In genomic region chr17:17684901-17685774, GRCh38 we compare ENCODE assay signal across 4 cellular contexts.
TF ChIP-seq lines count a peak whose summit lies in the region.

No MANE protein-coding gene starts in this region.

TF ChIP-seq in SK-N-SH, 30 proteins besides CTCF, POLR2A, EP300 and RAD21:
- TF ChIP-seq FOXJ3 (CRISPR knock-in tag; IDR thresholded peaks at IDR 0.05): no peak
- no peak for TF ChIP-seq TAF1 (IDR thresholded peaks at IDR 0.05; ENCODE audit: borderline replicate concordance, low read depth, low read length)
- no peak for TF ChIP-seq MEF2A (IDR thresholded peaks at IDR 0.05; ENCODE audit: borderline replicate concordance, low read depth)
- no peak for TF ChIP-seq NFIC (IDR thresholded peaks at IDR 0.05; ENCODE audit: borderline replicate concordance)
- no peak for TF ChIP-seq RXRA (IDR thresholded peaks at IDR 0.05; ENCODE audit: borderline replicate concordance, low read depth)
- no peak for TF ChIP-seq GATA2 (CRISPR knock-in tag; IDR thresholded peaks at IDR 0.05)
- TF ChIP-seq JUND (IDR thresholded peaks at IDR 0.05): no peak
- TF ChIP-seq ELF1 (IDR thresholded peaks at IDR 0.05): no peak
- TF ChIP-seq PBX3 (IDR thresholded peaks at IDR 0.05): no peak
- no peak for TF ChIP-seq TCF12 (IDR thresholded peaks at IDR 0.05)
- TF ChIP-seq MXI1 (IDR thresholded peaks at IDR 0.05; ENCODE audit: low read depth, low read length): no peak
- TF ChIP-seq SMC3 (IDR thresholded peaks at IDR 0.05; ENCODE audit: low read depth, low read length): no peak
TF ChIP-seq in SK-N-SH: peak in this region for 0.

TF ChIP-seq in SK-N-SH treated with all-trans-retinoic acid at 6 μM for 48 hours, 23 proteins besides CTCF, POLR2A, EP300 and RAD21:
- TF ChIP-seq ZFP3 (CRISPR knock-in tag; IDR thresholded peaks at IDR 0.05) (no peak), ZFP30 (CRISPR knock-in tag; IDR thresholded peaks at IDR 0.05) (no peak), ZC3H10 (CRISPR knock-in tag; IDR thresholded peaks at IDR 0.05) (no peak), RARB (CRISPR knock-in tag; IDR thresholded peaks at IDR 0.05) (no peak), OSR1 (CRISPR knock-in tag; IDR thresholded peaks at IDR 0.05) (no peak), CSDC2 (CRISPR knock-in tag; IDR thresholded peaks at IDR 0.05) (no peak), PPARA (CRISPR knock-in tag; IDR thresholded peaks at IDR 0.05; ENCODE audit: borderline replicate concordance) (no peak)

TF ChIP-seq in GM12878, 131 proteins besides CTCF, POLR2A, EP300 and RAD21:
- TF ChIP-seq PAX8 (IDR thresholded peaks at IDR 0.05) (no peak), POLR2AphosphoS5 (IDR thresholded peaks at IDR 0.05; ENCODE audit: low read length) (0 out of 2 replicates have a peak, but pooled peaks have one; percentile 12)

TF ChIP-seq in HepG2, 621 proteins besides CTCF, POLR2A, EP300 and RAD21:
- TF ChIP-seq ELF1 (CRISPR knock-in tag; IDR thresholded peaks at IDR 0.05): no peak
- TF ChIP-seq DNMT1 (CRISPR knock-in tag; IDR thresholded peaks at IDR 0.05): no peak
- TF ChIP-seq PCBP2 (optimal IDR thresholded peaks at IDR 0.05; ENCODE audit: low read depth, low read length, poor library complexity, severe bottlenecking): no peak
- no peak for TF ChIP-seq HMGA1 (CRISPR knock-in tag; conservative IDR thresholded peaks at IDR 0.05)
- TF ChIP-seq ARID2 (CRISPR knock-in tag; IDR thresholded peaks at IDR 0.05; ENCODE audit: borderline replicate concordance): no peak
- TF ChIP-seq ZNF569 (CRISPR knock-in tag; IDR thresholded peaks at IDR 0.05; ENCODE audit: borderline replicate concordance): no peak
- no peak for TF ChIP-seq SAFB2 (CRISPR knock-in tag; IDR thresholded peaks at IDR 0.05; ENCODE audit: borderline replicate concordance, low read depth)
- TF ChIP-seq ZNF263 (CRISPR knock-in tag; IDR thresholded peaks at IDR 0.05): peak; percentile 32; the same call in 1 of the 2 replicates
- no peak for TF ChIP-seq ELF3 (CRISPR knock-in tag; IDR thresholded peaks at IDR 0.05)
- TF ChIP-seq ELK4 (CRISPR knock-in tag; IDR thresholded peaks at IDR 0.05; ENCODE audit: borderline replicate concordance): no peak
- TF ChIP-seq ZNF878 (CRISPR knock-in tag; IDR thresholded peaks at IDR 0.05): no peak
- TF ChIP-seq ZNF687 (CRISPR knock-in tag; IDR thresholded peaks at IDR 0.05): peak; percentile 26; the same call in 1 of the 2 replicates
- TF ChIP-seq ZNF607 (CRISPR knock-in tag; IDR thresholded peaks at IDR 0.05; ENCODE audit: borderline replicate concordance): no peak
- no peak for TF ChIP-seq MXD1 (CRISPR knock-in tag; IDR thresholded peaks at IDR 0.05)
- no peak for TF ChIP-seq SALL2 (CRISPR knock-in tag; IDR thresholded peaks at IDR 0.05)
- TF ChIP-seq NCOA1 (CRISPR knock-in tag; IDR thresholded peaks at IDR 0.05): no peak
- no peak for TF ChIP-seq ZGPAT (CRISPR knock-in tag; IDR thresholded peaks at IDR 0.05)
- no peak for TF ChIP-seq ZNF776 (CRISPR knock-in tag; IDR thresholded peaks at IDR 0.05)
- peak; percentile 62; the same call in 1 of the 2 replicates for TF ChIP-seq ZNF770 (CRISPR knock-in tag; IDR thresholded peaks at IDR 0.05)
- no peak for TF ChIP-seq CAMTA2 (CRISPR knock-in tag; IDR thresholded peaks at IDR 0.05; ENCODE audit: borderline replicate concordance)
- no peak for TF ChIP-seq CEBPZ (IDR thresholded peaks at IDR 0.05; ENCODE audit: low read length)
- TF ChIP-seq RBM39 (IDR thresholded peaks at IDR 0.05; ENCODE audit: low read depth, low read length, poor library complexity, severe bottlenecking): no peak
- no peak for TF ChIP-seq GATAD2A (CRISPR knock-in tag; IDR thresholded peaks at IDR 0.05)
TF ChIP-seq in HepG2: peak in this region for 3.
